In the genomic region with DNA sequence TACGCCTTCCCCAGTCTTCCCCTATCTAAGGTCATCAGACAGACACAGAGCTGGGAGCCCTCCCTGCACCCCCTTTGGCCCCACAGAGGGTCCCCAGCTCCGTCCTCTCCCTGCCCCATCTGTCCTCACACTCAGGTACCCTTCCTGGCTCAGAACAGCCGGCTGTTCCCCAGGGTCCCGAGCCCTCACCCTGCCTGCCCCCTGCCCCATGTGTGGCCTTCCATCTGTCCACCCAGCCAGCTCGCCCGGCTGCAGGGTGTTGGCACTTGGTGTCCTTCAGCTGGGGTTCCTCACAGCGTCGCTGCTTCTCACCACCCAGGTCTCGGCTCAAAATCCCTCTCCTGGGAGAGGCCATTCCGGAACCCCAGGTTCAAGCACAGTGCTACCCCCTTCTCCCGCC, we compare ENCODE assay signal across 31 cellular contexts. TPM values are rescaled to one million over a fixed set of nuclear protein-coding genes. Genes with fewer than 3 reads are reported as not detected.
"Had no signal": no experiment of that assay in that cellular context is flagged by ENCODE, and none has a peak within 500 bp of the region (broad histone marks: within the 10 kb centered on the region; RNA-seq: fewer than 3 reads in every experiment).

No MANE protein-coding gene starts in this region.

- H3K36me3 ChIP-seq: MG63 had no signal

- H3K27ac ChIP-seq: PC-9, VCaP had no signal

- H3K27me3 ChIP-seq: MG63 had no signal

- H3K4me3 ChIP-seq: MG63, PC-9 had no signal

- DNase-seq: activated CD4-positive, alpha-beta memory T cell treated with anti-CD3 and anti-CD28 coated beads, Interleukin-2, amount 10 ng/mL, durations not matched to agents 7 days and 5 days; activated CD4-positive, alpha-beta T cell treated with anti-CD3 and anti-CD28 coated beads for 1 hour; activated CD4-positive, alpha-beta T cell treated with anti-CD3 and anti-CD28 coated beads for 48 hours; activated CD4-positive, CD25-positive, alpha-beta regulatory T cell; activated CD8-positive, alpha-beta memory T cell treated with anti-CD3 and anti-CD28 coated beads for 24 hours; activated CD8-positive, alpha-beta memory T cell treated with anti-CD3 and anti-CD28 coated beads, Interleukin-2, amount 10 ng/mL, durations not matched to agents 7 days and 5 days; activated CD8-positive, alpha-beta memory T cell treated with anti-CD3 and anti-CD28 coated beads, Interleukin-2, amount 50 U/mL, for 48 hours; activated effector memory CD4-positive, alpha-beta T cell treated with Interleukin-2 at 50 U/mL for 16 hours; activated naive CD4-positive, alpha-beta T cell treated with anti-CD3 and anti-CD28 coated beads, Interleukin-2, amount 10 ng/mL, durations not matched to agents 7 days and 5 days; activated naive CD8-positive, alpha-beta T cell treated with anti-CD3 and anti-CD28 coated beads, Interleukin-2, amount 50 U/mL, for 24 hours; activated T-cell treated with anti-CD3 and anti-CD28 coated beads, Interleukin-2, amount 50 U/mL, for 48 hours; anterior cingulate cortex; caudate nucleus; Kasumi-1; MG63; NCI-H1048; NCI-H1105 treated with DMSO at 0.1 percent for 48 hours; NCI-H1436; NCI-H1694 treated with DMSO at 0.1 percent for 48 hours; NCI-H2029; NCI-H345; NCI-H524 treated with DMSO at 0.1 percent for 48 hours; NK-92 treated with Interleukin-12 subunit alpha and Interleukin-12 subunit beta, amount 100 ng/mL, for 24 hours; PC-9; Right ventricle myocardium superior; SW 1271; T-helper 1 cell; T-helper 2 cell; T-helper 9 cell had no signal

- ATAC-seq: activated CD8-positive, alpha-beta memory T cell treated with anti-CD3 and anti-CD28 coated beads, Interleukin-2, amount 10 ng/mL, durations not matched to agents 7 days and 5 days; activated naive CD8-positive, alpha-beta T cell treated with anti-CD3 and anti-CD28 coated beads, Interleukin-2, amount 50 U/mL, for 24 hours had no signal

- H2AFZ ChIP-seq: PC-9 had no signal

- H3K4me2 ChIP-seq: PC-9 had no signal

RNA-seq across cellular contexts. Expression of gene ELFN1, which starts 28.9 kb away (rescaled TPM):
- total RNA-seq: activated CD8-positive, alpha-beta memory T cell treated with anti-CD3 and anti-CD28 coated beads, Interleukin-2, amount 10 ng/mL, durations not matched to agents 7 days and 5 days; OCI-LY7 had no signal
